In genomic region chr1:220732621-220733020, GRCh38 we compare ENCODE assay signal across 1 cellular context.
A peak's percentile ranks its signal among the peaks of the same experiment; 100 is the strongest.
TF ChIP-seq lines count a peak whose summit lies in the region.

No MANE protein-coding gene starts in this region.

TF ChIP-seq in HepG2, 621 proteins besides CTCF, POLR2A, EP300 and RAD21:
- TF ChIP-seq RXRA (CRISPR knock-in tag; IDR thresholded peaks at IDR 0.05), result no peak
- TF ChIP-seq ZFP91 (CRISPR knock-in tag; IDR thresholded peaks at IDR 0.05; ENCODE audit: borderline replicate concordance), result 0 out of 2 replicates have a peak, but pooled peaks have one; percentile 17
- peak; percentile 12; the same call in 1 of the 2 replicates for TF ChIP-seq KDM2A (CRISPR knock-in tag; IDR thresholded peaks at IDR 0.05; ENCODE audit: borderline replicate concordance, low read depth)
TF ChIP-seq in HepG2: peak in this region for 2.
